8 cellular contexts compared by ENCODE assay signal in the genomic region with DNA sequence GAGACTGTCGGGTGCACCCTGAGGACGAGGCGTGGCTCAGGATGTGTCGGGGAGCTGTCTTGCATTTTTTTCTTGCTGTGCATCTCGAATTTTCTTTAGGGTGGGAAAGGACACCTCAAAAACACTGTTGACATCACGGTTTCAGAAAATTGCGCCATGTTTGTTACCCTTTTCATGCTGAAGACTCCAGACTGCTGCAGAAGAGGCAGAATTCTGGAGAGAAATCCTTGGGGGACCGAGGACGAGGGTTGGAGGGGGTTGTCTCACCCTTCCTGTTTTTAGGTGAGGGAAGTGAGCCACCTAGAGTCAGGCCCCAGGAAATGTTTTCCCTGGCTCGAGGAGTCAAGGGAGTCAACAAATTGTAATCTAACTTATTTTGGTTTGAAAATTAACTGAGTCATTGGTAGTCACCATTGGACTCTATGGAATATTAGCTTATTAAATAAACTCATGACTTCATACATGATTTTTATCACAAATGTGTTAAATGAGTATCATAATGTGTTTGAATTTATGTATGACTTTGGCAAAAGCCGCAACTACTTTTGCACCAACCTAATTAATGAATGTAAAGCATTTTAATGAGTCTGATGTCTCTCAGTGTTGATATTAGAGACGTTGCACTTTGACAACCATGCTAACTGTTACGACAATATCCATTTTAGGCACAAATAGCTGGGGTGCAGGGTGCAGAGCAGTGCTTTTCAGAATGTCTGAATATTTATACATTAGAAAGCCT. TPM values are rescaled to one million over a fixed set of nuclear protein-coding genes. Genes with fewer than 3 reads are reported as not detected.
DNase-seq lines count a peak whose midpoint lies in the region; ATAC-seq and TF ChIP-seq lines count a peak whose summit lies in the region.

No MANE protein-coding gene starts in this region.

- peak; percentile 81 for TF ChIP-seq CTCF in DOHH2 (IDR thresholded peaks at IDR 0.05; ENCODE audit: low read depth, low read length, poor library complexity, severe bottlenecking)
- TF ChIP-seq CTCF in PC-9 (conservative IDR thresholded peaks at IDR 0.05) = peak; percentile 82
- TF ChIP-seq CTCF in ovary (IDR thresholded peaks at IDR 0.05) = peak; percentile 57 to 75 (median 70)
- TF ChIP-seq CTCF in type B pancreatic cell (conservative IDR thresholded peaks at IDR 0.05) = peak; percentile 80

- TSS peak; percentile 96 for BruUV-seq in PC-9 (replicated peaks; lab: Mats Ljungman, UMichigan)

- H3K79me2 ChIP-seq in DOHH2 (ENCODE audit: control insufficient read depth, low read length) (peaks cover 40% of the 10 kb centered on the region), PC-9 (ENCODE audit: low read depth) (peaks cover 34% of the 10 kb centered on the region)

- peak; percentile 43 for ATAC-seq in GM21515 (IDR thresholded peaks at IDR 0.05; ENCODE audit: unreplicated experiment)
- ATAC-seq in activated naive CD4-positive, alpha-beta T cell treated with anti-CD3 and anti-CD28 coated beads, Interleukin-2, amount 50 U/mL, for 72 hours = peak; percentile 56 to 59
- peak; percentile 85 for ATAC-seq in Right ventricle myocardium superior (ENCODE audit: poor library complexity)

- H3K27ac ChIP-seq in DOHH2 (ENCODE audit: low read depth, low read length) = peak overlapping the region; percentile 49
- peak overlapping the region; percentile 85 for H3K27ac ChIP-seq in HUES48 (ENCODE audit: low read depth, low read length)
- H3K27ac ChIP-seq in PC-9 = no peak overlapping the region
- peak overlapping the region in 1 of 2 donors; percentile 96 for H3K27ac ChIP-seq in ovary

- CTCF ChIA-PET in PC-9 (lab: Charles Lee) = interaction anchor here (0.8 to 1.0 kb wide), 2 partner anchors 89 to 103 kb away, joined by 3 to 4 read pairs; no protein-coding TSS in a partner anchor

- 2% methylated on average over 13 of the region's 13 CpGs for WGBS in ovary, 3 donors

- POLR2A ChIA-PET in PC-9 (lab: Charles Lee; ENCODE audit: unreplicated experiment) = no interaction called here

- peaks cover 12% of the 10 kb centered on the region for H3K27me3 Mint-ChIP-seq in type B pancreatic cell

- H3K27me3 ChIP-seq in DOHH2 (ENCODE audit: control insufficient read depth, low read length) (peaks cover 24% of the 10 kb centered on the region), HUES48 (ENCODE audit: control insufficient read depth, insufficient read depth, low read length) (no peaks in the 10 kb centered on the region), PC-9 (ENCODE audit: insufficient read depth, low read depth) (peaks cover 4% of the 10 kb centered on the region; the same call in 1 of the 2 replicates), ovary (no peaks in the 10 kb centered on the region)

- H3K4me1 ChIP-seq in DOHH2 (ENCODE audit: control insufficient read depth, low read length) = peaks cover 33% of the 10 kb centered on the region
- H3K4me1 ChIP-seq in HUES48 (ENCODE audit: control insufficient read depth, insufficient read depth, low read length) = peaks cover 18% of the 10 kb centered on the region
- H3K4me1 ChIP-seq in PC-9 (replicated peaks; ENCODE audit: insufficient read depth) = peaks cover 15% of the 10 kb centered on the region
- peaks cover 2% of the 10 kb centered on the region for H3K4me1 ChIP-seq in ovary (ENCODE audit: insufficient read depth)

- H3K9me3 ChIP-seq in DOHH2 (ENCODE audit: control insufficient read depth, insufficient read depth, low read length) = no peaks in the 10 kb centered on the region
- H3K9me3 ChIP-seq in HUES48 (ENCODE audit: control insufficient read depth, insufficient read depth, low read length) = no peaks in the 10 kb centered on the region
- H3K9me3 ChIP-seq in PC-9 (ENCODE audit: insufficient read depth, low read depth) = no peaks in the 10 kb centered on the region
- no peaks in the 10 kb centered on the region for H3K9me3 ChIP-seq in ovary

- H3K4me2 ChIP-seq in DOHH2 (ENCODE audit: low read length) (peak overlapping the region; percentile 91), PC-9 (peak overlapping the region; percentile 74)

- H3K9me3 Mint-ChIP-seq in activated naive CD4-positive, alpha-beta T cell treated with anti-CD3 and anti-CD28 coated beads, Interleukin-2, amount 50 U/mL, for 72 hours = no peaks in the 10 kb centered on the region
- no peaks in the 10 kb centered on the region for H3K9me3 Mint-ChIP-seq in type B pancreatic cell

- H3F3A ChIP-seq in DOHH2 (ENCODE audit: control insufficient read depth, insufficient read depth) (0 out of 2 replicates have a peak, but pooled peaks cover 2% of the 10 kb centered on the region), PC-9 (ENCODE audit: insufficient read depth, low read depth) (no peaks in the 10 kb centered on the region)

- peaks cover 20% of the 10 kb centered on the region for H3K36me3 ChIP-seq in DOHH2 (ENCODE audit: control insufficient read depth, low read length)
- H3K36me3 ChIP-seq in HUES48 (ENCODE audit: control insufficient read depth, insufficient read depth, low read length) = peaks cover under 1% of the 10 kb centered on the region; the same call in 1 of the 2 replicates
- no peaks in the 10 kb centered on the region for H3K36me3 ChIP-seq in PC-9 (ENCODE audit: low read depth)
- no peaks in the 10 kb centered on the region for H3K36me3 ChIP-seq in ovary

- H3K9me2 ChIP-seq in DOHH2 (replicated peaks; ENCODE audit: control insufficient read depth, low read length) (no peaks in the 10 kb centered on the region), PC-9 (ENCODE audit: insufficient read depth) (no peaks in the 10 kb centered on the region)

- peak overlapping the region; percentile 99 for H3K4me3 Mint-ChIP-seq in type B pancreatic cell

- peaks cover 21% of the 10 kb centered on the region for H3K4me1 Mint-ChIP-seq in type B pancreatic cell (ENCODE audit: unreplicated experiment)

- peaks cover 0 to 4% of the 10 kb centered on the region in 2 donors for H3K36me3 Mint-ChIP-seq in activated naive CD4-positive, alpha-beta T cell treated with anti-CD3 and anti-CD28 coated beads, Interleukin-2, amount 50 U/mL, for 72 hours
- H3K36me3 Mint-ChIP-seq in type B pancreatic cell = peaks cover 9% of the 10 kb centered on the region

- DNase-seq in PC-9 (peak; percentile 59 to 71), Right ventricle myocardium superior (peak; percentile 54), ovary (peak; percentile 58 to 75 (median 66)), type B pancreatic cell (ENCODE audit: extremely low spot score, unreplicated experiment) (no peak)
- DNase-seq in activated naive CD4-positive, alpha-beta T cell treated with anti-CD3 and anti-CD28 coated beads, Interleukin-2, amount 50 U/mL, for 72 hours (ENCODE audit: low spot score in 2 of 2) = peak in 1 of 2 donors; percentile 52

- peak overlapping the region; percentile 92 for H3K4me3 ChIP-seq in DOHH2 (ENCODE audit: low read length)
- peak overlapping the region; percentile 92 for H3K4me3 ChIP-seq in HUES48 (ENCODE audit: low read depth, low read length)
- peak overlapping the region; percentile 82 for H3K4me3 ChIP-seq in PC-9
- peak overlapping the region; percentile 90 for H3K4me3 ChIP-seq in ovary

- peak overlapping the region; percentile 99 for H2AFZ ChIP-seq in PC-9

- H3K9ac ChIP-seq in HUES48 (ENCODE audit: low read depth, low read length) = peak overlapping the region; percentile 65

- no peak for TF ChIP-seq POLR2A in ovary (IDR thresholded peaks at IDR 0.05)

- intact Hi-C loops in PC-9 (cut with micrococcal nuclease; ENCODE audit: unreplicated experiment) (loop anchor here (1.0 to 5.0 kb wide), 6 partner anchors 27 to 1801 kb away; partner anchors contain the start of genes MBLAC2 and POLR3G), Right ventricle myocardium superior (cut with DNase I) (loop anchor here (10.0 kb wide), 2 partner anchors 55 to 105 kb away; partner anchors contain the start of genes MBLAC2 and POLR3G), ovary (cut with DNase I) (loop anchor here in 1 of 4 donors (10.0 kb wide), 1 partner anchor 55 kb away; the partner anchor contains the start of genes MBLAC2 and POLR3G)

- TF ChIP-seq EP300 in ovary (IDR thresholded peaks at IDR 0.05) = no peak

- H3K27ac Mint-ChIP-seq in activated naive CD4-positive, alpha-beta T cell treated with anti-CD3 and anti-CD28 coated beads, Interleukin-2, amount 50 U/mL, for 72 hours = peak overlapping the region; percentile 94 to 98
- peak overlapping the region; percentile 97 for H3K27ac Mint-ChIP-seq in type B pancreatic cell

- H4K20me1 ChIP-seq in DOHH2 (ENCODE audit: control insufficient read depth, insufficient read depth, low read depth, low read length) (no peaks in the 10 kb centered on the region), PC-9 (ENCODE audit: insufficient read depth) (no peaks in the 10 kb centered on the region; the same call in 1 of the 2 replicates)

RNA-seq across cellular contexts. Expression of gene LYSMD3, which starts 0.7 kb away (rescaled TPM):
- total RNA-seq in PC-9 (2021) = 4.6 and 10.6 TPM in 2 replicates
- total RNA-seq in activated naive CD4-positive, alpha-beta T cell treated with anti-CD3 and anti-CD28 coated beads, Interleukin-2, amount 50 U/mL, for 72 hours = 10 to 100 TPM; 13.8 to 18.1 TPM
- total RNA-seq in Right ventricle myocardium superior = 18.0 TPM
- total RNA-seq in ovary = 10 to 100 TPM; 19.0 to 26.8 (median 23.8) TPM
- polyA plus RNA-seq in ovary = 10 to 100 TPM; 10.7 to 13.3 TPM
- total RNA-seq in type B pancreatic cell (ENCODE audit: low replicate concordance) = 15.0 and 21.0 TPM in 2 replicates

RNA-seq across cellular contexts. Expression of gene ADGRV1, which starts 28.5 kb away (rescaled TPM):
- total RNA-seq in PC-9 (2021) (1.0 and 1.2 TPM in 2 replicates), Right ventricle myocardium superior (not detected), ovary (1 to 10 TPM in 4 of 7 donors, under 1 TPM in 3; 0.74 to 2.3 (median 1.1) TPM), type B pancreatic cell (ENCODE audit: low replicate concordance) (13.6 and 29.5 TPM in 2 replicates)
- under 1 TPM in 1 of 2 donors, not detected in 1; 0.16 TPM for total RNA-seq in activated naive CD4-positive, alpha-beta T cell treated with anti-CD3 and anti-CD28 coated beads, Interleukin-2, amount 50 U/mL, for 72 hours
- polyA plus RNA-seq in ovary = 1 to 10 TPM in 1 of 2 donors, under 1 TPM in 1; 0.21 to 2.7 TPM

RNA-seq across cellular contexts. Expression of gene POLR3G, which starts 55.4 kb away (rescaled TPM):
- total RNA-seq in PC-9 (2021) = 3.9 and 4.4 TPM in 2 replicates
- total RNA-seq in activated naive CD4-positive, alpha-beta T cell treated with anti-CD3 and anti-CD28 coated beads, Interleukin-2, amount 50 U/mL, for 72 hours = 10 to 100 TPM in 1 of 2 donors, 1 to 10 TPM in 1; 6.2 to 11.7 TPM
- 0.46 TPM for total RNA-seq in Right ventricle myocardium superior
- total RNA-seq in ovary = 1 to 10 TPM in 6 of 7 donors, under 1 TPM in 1; 0.92 to 4.2 (median 1.8) TPM
- 1 to 10 TPM in 1 of 2 donors, under 1 TPM in 1; 0.79 to 1.8 TPM for polyA plus RNA-seq in ovary
- 1.1 and 2.4 TPM in 2 replicates for total RNA-seq in type B pancreatic cell (ENCODE audit: low replicate concordance)

RNA-seq across cellular contexts. Expression of gene MBLAC2, which starts 55.5 kb away (rescaled TPM):
- total RNA-seq in PC-9 (2021) (4.3 and 4.6 TPM in 2 replicates), Right ventricle myocardium superior (3.8 TPM), ovary (10 to 100 TPM in 5 of 7 donors, 1 to 10 TPM in 2; 4.7 to 13.1 (median 10.5) TPM), type B pancreatic cell (ENCODE audit: low replicate concordance) (3.9 and 6.2 TPM in 2 replicates)
- total RNA-seq in activated naive CD4-positive, alpha-beta T cell treated with anti-CD3 and anti-CD28 coated beads, Interleukin-2, amount 50 U/mL, for 72 hours = 1 to 10 TPM in 1 of 2 donors, under 1 TPM in 1; 0.98 to 4.1 TPM
- polyA plus RNA-seq in ovary = 1 to 10 TPM; 6.2 to 8.4 TPM
